ENCODE assay signal across 1 cellular context in genomic region chr2:68059769-68060525, GRCh38.
TF ChIP-seq lines count a peak whose summit lies in the region.

No MANE protein-coding gene starts in this region.

TF ChIP-seq in GM23338, 12 proteins besides CTCF, POLR2A, EP300 and RAD21 (continued from another document):
- TF ChIP-seq ZNF462 (CRISPR knock-in tag; IDR thresholded peaks at IDR 0.05), result no peak
- no peak for TF ChIP-seq EZH2phosphoT487 (IDR thresholded peaks at IDR 0.05; ENCODE audit: unreplicated experiment)
TF ChIP-seq in GM23338: peak in this region for 0.
